8 cellular contexts compared by ENCODE assay signal in the genomic region with DNA sequence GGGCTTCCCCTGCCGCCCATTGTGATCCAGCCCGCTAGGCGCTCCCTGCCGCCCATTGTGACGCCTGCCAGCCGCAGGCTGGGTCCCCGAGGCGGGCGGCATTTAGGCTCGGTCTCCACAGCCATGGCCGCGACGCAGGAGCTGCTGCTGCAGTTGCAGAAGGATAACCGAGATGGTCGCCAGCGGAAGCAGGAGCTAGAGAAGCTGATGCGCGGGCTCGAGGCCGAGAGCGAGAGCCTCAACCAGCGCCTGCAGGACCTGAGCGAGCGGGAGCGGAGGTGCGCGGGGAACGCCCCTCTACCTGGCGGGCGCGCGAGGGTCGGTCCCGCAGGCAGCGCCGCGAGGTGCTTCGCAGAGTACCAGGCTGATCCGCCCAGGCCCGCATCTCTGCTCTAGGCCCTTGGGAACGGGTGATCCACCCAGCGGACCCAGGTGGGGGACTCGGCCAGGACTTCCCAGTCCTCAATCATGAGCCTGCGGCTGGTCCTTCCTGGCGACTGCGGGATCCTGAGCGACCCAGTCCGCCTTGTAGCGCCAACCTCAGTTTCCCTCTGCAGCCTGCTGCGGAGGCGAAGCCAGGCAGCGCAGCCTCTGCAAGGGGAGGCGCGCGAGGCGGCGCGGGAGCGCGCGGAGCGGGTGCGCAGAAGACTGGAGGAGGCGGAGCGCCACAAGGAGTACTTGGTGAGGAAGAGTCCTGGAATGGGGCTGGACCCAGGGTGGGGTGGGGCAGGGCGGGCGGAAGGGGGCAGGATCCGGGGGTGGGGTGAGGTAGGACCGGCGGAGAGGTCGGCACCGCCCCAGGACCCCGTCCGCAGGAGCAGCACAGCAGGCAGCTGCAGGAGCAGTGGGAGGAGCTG. TPM values are rescaled to one million over a fixed set of nuclear protein-coding genes. Genes with fewer than 3 reads are reported as not detected.
DNase-seq lines count a peak whose midpoint lies in the region; ATAC-seq, FAIRE-seq and TF ChIP-seq lines count a peak whose summit lies in the region.
"Not testable (repeated sequence)": the region's sequence is repeated elsewhere in the genome, so short reads cannot be mapped to it uniquely, and the experiment has no call there.

Gene TMEM191C, plus strand, starts transcription at position 51 of the 857 bp plus-strand sequence. Its CDS starts 73 bp downstream, at position 124.

- POLR2A ChIA-PET in A549 (lab: Yijun Ruan, JAX); Panc1 (lab: Charles Lee): not testable (repeated sequence)

- H3K9ac ChIP-seq in mesenchymal stem cell (ENCODE audit: low read length); skeletal muscle satellite cell (ENCODE audit: low read depth, low read length): not testable (repeated sequence)

- H3K4me2 ChIP-seq in A549: not testable (repeated sequence)
- H3K4me2 ChIP-seq in mesenchymal stem cell (ENCODE audit: low read length, poor library complexity, severe bottlenecking) (peak within 1 kb of the TSS; percentile 17), skeletal muscle satellite cell (ENCODE audit: low read length) (peak within 1 kb of the TSS; percentile 76)

- H3K27me3 ChIP-seq in Panc1 (ENCODE audit: control insufficient read depth, insufficient read depth, low read length); esophagus muscularis mucosa; mesenchymal stem cell (ENCODE audit: control insufficient read depth in 1 of 2, insufficient read depth in 1 of 2, low read length in 2 of 2); skeletal muscle satellite cell (ENCODE audit: control insufficient read depth, insufficient read depth, low read length): not testable (repeated sequence)

- in situ Hi-C loops in Panc1 (cut with HindIII; ENCODE audit: low pct_unique_long_range_greater_than_20kb, low sequenced_read_pairs): not testable (repeated sequence)

- intact Hi-C loops in Panc1 (cut with micrococcal nuclease; ENCODE audit: unreplicated experiment); esophagus muscularis mucosa (cut with DNase I): not testable (repeated sequence)

- TF ChIP-seq EP300 in A549 (IDR thresholded peaks at IDR 0.05); esophagus muscularis mucosa (IDR thresholded peaks at IDR 0.05): not testable (repeated sequence)

- H3K14ac ChIP-seq in mesenchymal stem cell (ENCODE audit: low read length in 2 of 2): not testable (repeated sequence)

- not testable (repeated sequence) for H2BK12ac ChIP-seq in mesenchymal stem cell (ENCODE audit: low read length in 2 of 2)

- H4K91ac ChIP-seq in mesenchymal stem cell (ENCODE audit: low read length): not testable (repeated sequence)

- H3K36me3 ChIP-seq in Panc1 (ENCODE audit: control insufficient read depth, insufficient read depth, low read length); esophagus muscularis mucosa; mesenchymal stem cell (ENCODE audit: control insufficient read depth in 1 of 2, insufficient read depth in 2 of 2, low read depth in 1 of 2, low read length in 2 of 2); skeletal muscle satellite cell (ENCODE audit: insufficient read depth, low read length): not testable (repeated sequence)

- TF ChIP-seq POLR2A in A549 (IDR thresholded peaks at IDR 0.05; ENCODE audit: low read length); esophagus muscularis mucosa (IDR thresholded peaks at IDR 0.05; ENCODE audit: low read depth): not testable (repeated sequence)

- CTCF ChIA-PET in A549 (lab: Yijun Ruan, JAX); Panc1 (lab: Charles Lee): not testable (repeated sequence)

- no CpG with 5 or more reads among the region's 74 CpGs for WGBS in A549 (ENCODE audit: missing lambda C conversion rate)
- no CpG with 5 or more reads among the region's 74 CpGs for WGBS in esophagus muscularis mucosa
- WGBS in mesenchymal stem cell: no CpG with 5 or more reads among the region's 74 CpGs

- peak within 1 kb of the TSS; percentile 78 for H3K4me3 Mint-ChIP-seq in activated naive CD8-positive, alpha-beta T cell treated with anti-CD3 and anti-CD28 coated beads, Interleukin-2, amount 50 U/mL, for 24 hours

- not testable (repeated sequence) for H2AFZ ChIP-seq in mesenchymal stem cell (ENCODE audit: low read depth, low read length)

- not testable (repeated sequence) for H2BK120ac ChIP-seq in mesenchymal stem cell (ENCODE audit: low read depth, low read length)

- H2BK15ac ChIP-seq in mesenchymal stem cell (ENCODE audit: low read depth, poor library complexity, severe bottlenecking): not testable (repeated sequence)

- H3K79me1 ChIP-seq in mesenchymal stem cell (replicated peaks; ENCODE audit: low read length, poor library complexity, severe bottlenecking): not testable (repeated sequence)

- not testable (repeated sequence) for H3K9me3 Mint-ChIP-seq in activated naive CD8-positive, alpha-beta T cell treated with anti-CD3 and anti-CD28 coated beads, Interleukin-2, amount 50 U/mL, for 24 hours

- H2BK5ac ChIP-seq in mesenchymal stem cell (ENCODE audit: low read depth, low read length, poor library complexity, severe bottlenecking): not testable (repeated sequence)

- not testable (repeated sequence) for H3K4me1 ChIP-seq in A549; Panc1 (ENCODE audit: control insufficient read depth, insufficient read depth, low read length); esophagus muscularis mucosa; mesenchymal stem cell (ENCODE audit: control insufficient read depth, insufficient read depth, low read depth, low read length); skeletal muscle satellite cell (ENCODE audit: control insufficient read depth, insufficient read depth, low read length)

- H3K9me3 ChIP-seq in A549; Panc1 (ENCODE audit: control insufficient read depth, insufficient read depth, low read depth, low read length); esophagus muscularis mucosa; mesenchymal stem cell (ENCODE audit: control insufficient read depth, low read length); skeletal muscle satellite cell (replicated peaks; ENCODE audit: low read length): not testable (repeated sequence)

- not testable (repeated sequence) for TF ChIP-seq CTCF in A549 (IDR thresholded peaks at IDR 0.05); Panc1 (IDR thresholded peaks at IDR 0.05); esophagus muscularis mucosa (IDR thresholded peaks at IDR 0.05)

- not testable (repeated sequence) for H3K27ac Mint-ChIP-seq in activated naive CD8-positive, alpha-beta T cell treated with anti-CD3 and anti-CD28 coated beads, Interleukin-2, amount 50 U/mL, for 24 hours

- not testable (repeated sequence) for H3K23ac ChIP-seq in mesenchymal stem cell (ENCODE audit: low read length in 2 of 2)

- H3K4me3 ChIP-seq in A549: peak within 1 kb of the TSS; percentile 31; the same call in 2 of the 3 replicates
- H3K4me3 ChIP-seq in Panc1 (ENCODE audit: low read depth in 2 of 2, low read length in 2 of 2): peak within 1 kb of the TSS; percentile 24 to 37
- peak within 1 kb of the TSS; percentile 47 to 63 (median 52) for H3K4me3 ChIP-seq in esophagus muscularis mucosa
- H3K4me3 ChIP-seq in mesenchymal stem cell (ENCODE audit: insufficient read depth in 1 of 2, low read depth in 1 of 2, low read length in 2 of 2): peak within 1 kb of the TSS in 1 of 2 experiments; percentile 61
- peak within 1 kb of the TSS; percentile 63 for H3K4me3 ChIP-seq in skeletal muscle satellite cell (ENCODE audit: low read length)

- H3K18ac ChIP-seq in mesenchymal stem cell (ENCODE audit: low read depth in 1 of 2, low read length in 2 of 2): not testable (repeated sequence)

- H2AK5ac ChIP-seq in mesenchymal stem cell (ENCODE audit: low read length, severe bottlenecking): not testable (repeated sequence)

- H3K27ac ChIP-seq in A549: peak within 1 kb of the TSS; percentile 26 to 72; a peak in 3 of 6 replicates
- H3K27ac ChIP-seq in Panc1 (ENCODE audit: low read length); mesenchymal stem cell (ENCODE audit: low read length, poor library complexity, severe bottlenecking): not testable (repeated sequence)
- H3K27ac ChIP-seq in esophagus muscularis mucosa (replicated peaks in 1 of 4): peak within 1 kb of the TSS; percentile 63 to 75 (median 71)

- not testable (repeated sequence) for H3K4me1 Mint-ChIP-seq in activated naive CD8-positive, alpha-beta T cell treated with anti-CD3 and anti-CD28 coated beads, Interleukin-2, amount 50 U/mL, for 24 hours

- not testable (repeated sequence) for BruUV-seq in Panc1 (replicated peaks; lab: Mats Ljungman, UMichigan)

- peak; percentile 37 to 68 for ATAC-seq in A549
- ATAC-seq in GM18861 (IDR thresholded peaks at IDR 0.05; ENCODE audit: unreplicated experiment): peak; percentile 18
- ATAC-seq in HG02970 (IDR thresholded peaks at IDR 0.05; ENCODE audit: low FRiP score, unreplicated experiment): peak; percentile 40
- peak; percentile 16 for ATAC-seq in Panc1
- ATAC-seq in activated naive CD8-positive, alpha-beta T cell treated with anti-CD3 and anti-CD28 coated beads, Interleukin-2, amount 50 U/mL, for 24 hours: not testable (repeated sequence)

- H3K4ac ChIP-seq in mesenchymal stem cell (ENCODE audit: low read depth in 1 of 2, low read length in 2 of 2): not testable (repeated sequence)

- not testable (repeated sequence) for DNase-seq in A549 (ENCODE audit: low read depth in 1 of 2, low spot score in 1 of 2); Panc1 (ENCODE audit: low read depth, low spot score); activated naive CD8-positive, alpha-beta T cell treated with anti-CD3 and anti-CD28 coated beads, Interleukin-2, amount 50 U/mL, for 24 hours; esophagus muscularis mucosa (ENCODE audit: extremely low spot score); mesenchymal stem cell

- H4K8ac ChIP-seq in mesenchymal stem cell (ENCODE audit: low read length): not testable (repeated sequence)

- H3K36me3 Mint-ChIP-seq in activated naive CD8-positive, alpha-beta T cell treated with anti-CD3 and anti-CD28 coated beads, Interleukin-2, amount 50 U/mL, for 24 hours (ENCODE audit: low read depth): not testable (repeated sequence)

- TF ChIP-seq RAD21 in A549 (conservative IDR thresholded peaks at IDR 0.05 in 1 of 2, IDR thresholded peaks at IDR 0.05 in 1 of 2): not testable (repeated sequence)

- not testable (repeated sequence) for FAIRE-seq in A549 (lab: Jason Lieb, UNC)

- H3K27me3 Mint-ChIP-seq in activated naive CD8-positive, alpha-beta T cell treated with anti-CD3 and anti-CD28 coated beads, Interleukin-2, amount 50 U/mL, for 24 hours: not testable (repeated sequence)

RNA-seq across cellular contexts. Expression of gene TMEM191C, which starts in this region (rescaled TPM):
- polyA plus RNA-seq in A549 (2011; rRNA removed) (0.57 and 0.71 TPM in 2 replicates), A549 (2017; fragmentation: RNase III; extraction: RNeasy Plus Mini Kit Qiagen cat#74134 plus additional on column Dnase treatment) (0.44 to 1.2 TPM (median 0.58 TPM) in 3 replicates)
- 1.4 and 1.5 TPM in 2 replicates for polyA plus RNA-seq in A549 (2012; cell fraction: cytosol; rRNA removed)
- 8.5 and 13.2 TPM in 2 replicates for polyA plus RNA-seq in A549 (2012; cell fraction: nucleus; rRNA removed)
- 0.54 TPM in 1 of 2 replicates, not detected in the other for polyA minus RNA-seq in A549 (2011; rRNA and poly(A)+ RNA removed)
- total RNA-seq in Panc1 (2021; ENCODE audit: unreplicated experiment) (2.9 TPM), esophagus muscularis mucosa (1 to 10 TPM in 2 of 4 donors, under 1 TPM in 1, not detected in 1; 0.99 to 5.1 (median 3.8) TPM)
- polyA plus RNA-seq in Panc1 (2012; ENCODE audit: insufficient read length): 1.4 TPM
- 0.79 TPM for polyA plus RNA-seq in mesenchymal stem cell (2013, experiment 1 of 2)
- 0.95 TPM for polyA plus RNA-seq in mesenchymal stem cell (2013, experiment 2 of 2)
- total RNA-seq in skeletal muscle satellite cell (2012; rRNA removed): 1.1 and 2.8 TPM in 2 replicates
